Comparison of ENCODE assay signal across 15 cellular contexts in genomic region chr12:52566847-52567291, GRCh38. TPM values are rescaled to one million over a fixed set of nuclear protein-coding genes. Genes with fewer than 3 reads are reported as not detected.
DNase-seq lines count a peak whose midpoint lies in the region; ATAC-seq and TF ChIP-seq lines count a peak whose summit lies in the region.
"Had no signal": no experiment of that assay in that cellular context is flagged by ENCODE, and none has a peak within 500 bp of the region (broad histone marks: within the 10 kb centered on the region; RNA-seq: fewer than 3 reads in every experiment).

No MANE protein-coding gene starts in this region.

- no peaks in the 10 kb centered on the region for H3K9me3 ChIP-seq in right cardiac atrium (ENCODE audit: control insufficient read depth, low read length)
- H3K9me3 ChIP-seq: SK-N-SH, uterus had no signal

- CTCF ChIA-PET in activated CD8-positive, alpha-beta memory T cell treated with anti-CD3 and anti-CD28 coated beads, Interleukin-2, amount 10 ng/mL, durations not matched to agents 7 days and 5 days (lab: Charles Lee): interaction anchor here (1.2 kb wide), 1 partner anchor 171 kb away, joined by 4 read pairs; no protein-coding TSS in a partner anchor
- CTCF ChIA-PET in RWPE1 (lab: Yijun Ruan, JAX): interaction anchor here (0.5 kb wide), 1 partner anchor 533 kb away, joined by 5 read pairs; no protein-coding TSS in a partner anchor

- H3K4me1 ChIP-seq in right cardiac atrium (ENCODE audit: control insufficient read depth, insufficient read depth, low read length): peaks cover 2% of the 10 kb centered on the region
- H3K4me1 ChIP-seq: uterus had no signal

- intact Hi-C loops in right cardiac atrium (cut with DNase I): no loop called here

- no peak overlapping the region for H3K4me3 ChIP-seq in right cardiac atrium (ENCODE audit: low read length)
- H3K4me3 ChIP-seq: uterus had no signal

- H3K36me3 Mint-ChIP-seq in activated CD8-positive, alpha-beta memory T cell treated with anti-CD3 and anti-CD28 coated beads, Interleukin-2, amount 10 ng/mL, durations not matched to agents 7 days and 5 days: no peaks in the 10 kb centered on the region

- no peaks in the 10 kb centered on the region for H3K27me3 ChIP-seq in right cardiac atrium (ENCODE audit: control insufficient read depth, insufficient read depth)
- H3K27me3 ChIP-seq: uterus had no signal

- TF ChIP-seq CTCF in RWPE1 (conservative IDR thresholded peaks at IDR 0.05; ENCODE audit: low read depth): no peak

- H3K9me3 Mint-ChIP-seq in activated CD8-positive, alpha-beta memory T cell treated with anti-CD3 and anti-CD28 coated beads, Interleukin-2, amount 10 ng/mL, durations not matched to agents 7 days and 5 days (ENCODE audit: low read depth): no peaks in the 10 kb centered on the region

- no peak overlapping the region for H3K27ac Mint-ChIP-seq in activated CD8-positive, alpha-beta memory T cell treated with anti-CD3 and anti-CD28 coated beads, Interleukin-2, amount 10 ng/mL, durations not matched to agents 7 days and 5 days

- POLR2A ChIA-PET in RWPE1 (lab: Yijun Ruan, JAX; ENCODE audit: low non-redundant PET): no interaction called here

- no peak for ATAC-seq in activated CD8-positive, alpha-beta memory T cell treated with anti-CD3 and anti-CD28 coated beads, Interleukin-2, amount 10 ng/mL, durations not matched to agents 7 days and 5 days
- peak; percentile 93 for ATAC-seq in right cardiac atrium

- H3K27me3 Mint-ChIP-seq in activated CD8-positive, alpha-beta memory T cell treated with anti-CD3 and anti-CD28 coated beads, Interleukin-2, amount 10 ng/mL, durations not matched to agents 7 days and 5 days: peaks cover 28% of the 10 kb centered on the region

- peak; percentile 13 for DNase-seq in activated CD4-positive, alpha-beta T cell treated with anti-CD3 and anti-CD28 coated beads for 1 hour
- no peak for DNase-seq in activated CD4-positive, alpha-beta T cell treated with anti-CD3 and anti-CD28 coated beads, Interleukin-2, amount 50 U/mL, for 48 hours
- DNase-seq in activated CD8-positive, alpha-beta memory T cell treated with anti-CD3 and anti-CD28 coated beads, Interleukin-2, amount 10 ng/mL, durations not matched to agents 7 days and 5 days: peak; percentile 49
- peak; percentile 60 to 86 (median 83) for DNase-seq in right cardiac atrium
- peak; percentile 38 for DNase-seq in stimulated activated CD8-positive, alpha-beta memory T cell treated with anti-CD3 and anti-CD28 coated beads, Interleukin-4, amount 100 ng/mL, for 24 hours (ENCODE audit: low read depth)
- DNase-seq in RWPE1 (ENCODE audit: low spot score): no peak
- no peak for DNase-seq in SHP77 treated with DMSO at 0.1 percent for 48 hours (lab: John Stamatoyannopoulos, UW)
- DNase-seq in hippocampal formation (lab: John Stamatoyannopoulos, UW): no peak
- DNase-seq: islet precursor cell; MM.1S; SK-N-SH; stimulated activated naive CD4-positive, alpha-beta T cell; uterus had no signal

- H3K4me1 Mint-ChIP-seq in activated CD8-positive, alpha-beta memory T cell treated with anti-CD3 and anti-CD28 coated beads, Interleukin-2, amount 10 ng/mL, durations not matched to agents 7 days and 5 days: no peaks in the 10 kb centered on the region

- H3K4me3 Mint-ChIP-seq in activated CD8-positive, alpha-beta memory T cell treated with anti-CD3 and anti-CD28 coated beads, Interleukin-2, amount 10 ng/mL, durations not matched to agents 7 days and 5 days: no peak overlapping the region

- peak overlapping the region; percentile 5 for H3K27ac ChIP-seq in right cardiac atrium (ENCODE audit: low read length)
- no peak overlapping the region for H3K27ac ChIP-seq in RWPE1
- H3K27ac ChIP-seq: uterus had no signal

- WGBS in right cardiac atrium: 33% methylated on average over 8 of the region's 8 CpGs

RNA-seq across cellular contexts. Expression of gene KRT74, which starts 6.8 kb away (rescaled TPM):
- total RNA-seq in activated CD8-positive, alpha-beta memory T cell treated with anti-CD3 and anti-CD28 coated beads, Interleukin-2, amount 10 ng/mL, durations not matched to agents 7 days and 5 days: not detected
- total RNA-seq in right cardiac atrium: 1 to 10 TPM in 2 of 4 donors, under 1 TPM in 2; 0.47 to 2.2 (median 1.2) TPM
- polyA plus RNA-seq in right cardiac atrium: 0.14 TPM
- total RNA-seq: G401, mucosa of gallbladder, uterus had no signal
- polyA plus RNA-seq: SK-N-SH had no signal

RNA-seq across cellular contexts. Expression of gene KRT71, which starts 13.9 kb away (rescaled TPM):
- total RNA-seq in activated CD8-positive, alpha-beta memory T cell treated with anti-CD3 and anti-CD28 coated beads, Interleukin-2, amount 10 ng/mL, durations not matched to agents 7 days and 5 days: not detected
- not detected for total RNA-seq in right cardiac atrium
- not detected for polyA plus RNA-seq in right cardiac atrium
- total RNA-seq: G401, mucosa of gallbladder, uterus had no signal
- polyA plus RNA-seq: SK-N-SH had no signal

RNA-seq across cellular contexts. Expression of gene KRT72, which starts 34.4 kb away (rescaled TPM):
- total RNA-seq in activated CD8-positive, alpha-beta memory T cell treated with anti-CD3 and anti-CD28 coated beads, Interleukin-2, amount 10 ng/mL, durations not matched to agents 7 days and 5 days: under 1 TPM in 1 of 2 experiments, not detected in 1; 0.15 TPM
- total RNA-seq in right cardiac atrium: not detected
- polyA plus RNA-seq in right cardiac atrium: not detected
- total RNA-seq: G401, mucosa of gallbladder had no signal
- polyA plus RNA-seq: SK-N-SH had no signal

RNA-seq across cellular contexts. Expression of gene KRT5, which starts 46.7 kb away (rescaled TPM):
- not detected for total RNA-seq in activated CD8-positive, alpha-beta memory T cell treated with anti-CD3 and anti-CD28 coated beads, Interleukin-2, amount 10 ng/mL, durations not matched to agents 7 days and 5 days
- total RNA-seq in right cardiac atrium: not detected
- 0.07 TPM for polyA plus RNA-seq in right cardiac atrium
- total RNA-seq: G401, mucosa of gallbladder had no signal
- polyA plus RNA-seq: SK-N-SH had no signal

RNA-seq across cellular contexts. Expression of gene KRT73, which starts 51.5 kb away (rescaled TPM):
- total RNA-seq in activated CD8-positive, alpha-beta memory T cell treated with anti-CD3 and anti-CD28 coated beads, Interleukin-2, amount 10 ng/mL, durations not matched to agents 7 days and 5 days: not detected
- total RNA-seq in right cardiac atrium: not detected
- polyA plus RNA-seq in right cardiac atrium: not detected
- total RNA-seq: G401, mucosa of gallbladder, uterus had no signal
- polyA plus RNA-seq: SK-N-SH had no signal

Comparison
In these comparisons a context has a peak if more than half of its experiments do, and no peak if none do; other contexts are left out.
1. DNase-seq: peak in activated CD4-positive, alpha-beta T cell treated with anti-CD3 and anti-CD28 coated beads for 1 hour (single experiment), activated CD8-positive, alpha-beta memory T cell treated with anti-CD3 and anti-CD28 coated beads, Interleukin-2, amount 10 ng/mL, durations not matched to agents 7 days and 5 days (single experiment), right cardiac atrium (3 of 3) and stimulated activated CD8-positive, alpha-beta memory T cell treated with anti-CD3 and anti-CD28 coated beads, Interleukin-4, amount 100 ng/mL, for 24 hours (single experiment); none in activated CD4-positive, alpha-beta T cell treated with anti-CD3 and anti-CD28 coated beads, Interleukin-2, amount 50 U/mL, for 48 hours (0 of 2), RWPE1 (single experiment), SHP77 treated with DMSO at 0.1 percent for 48 hours (single experiment) and hippocampal formation (0 of 2).